In genomic region chr1:20367626-20368025, GRCh38 we compare ENCODE assay signal across 15 cellular contexts.
"Had no signal": no experiment of that assay in that cellular context is flagged by ENCODE, and none has a peak within 500 bp of the region (broad histone marks: within the 10 kb centered on the region; RNA-seq: fewer than 3 reads in every experiment).

No MANE protein-coding gene starts in this region.

- H3K36me3 ChIP-seq: esophagus muscularis mucosa, ovary, stomach, thoracic aorta, uterus had no signal

- ATAC-seq: natural killer cell treated with Interleukin-12 subunit alpha and Interleukin-12 subunit beta and Interleukin-15 and Interleukin-18, amount 100 ng/mL, for 72 hours had no signal

- FAIRE-seq: endometrium had no signal

- H3K27ac ChIP-seq: esophagus muscularis mucosa, ovary, stomach, thoracic aorta, uterus had no signal

- H3K9me3 Mint-ChIP-seq: activated CD8-positive, alpha-beta T cell treated with anti-CD3 and anti-CD28 coated beads for 36 hours; activated naive CD4-positive, alpha-beta T cell treated with anti-CD3 and anti-CD28 coated beads for 36 hours; activated T-helper 1 cell treated with anti-CD3 and anti-CD28 coated beads, Interleukin-12 subunit alpha, Interleukin-12 subunit beta, Interleukin-2, Interleukin-4 antibody, amounts not matched to agents 30 ng/mL and 10 ng/mL and 1 ng/mL, durations not matched to agents 14 hours and 24 hours and 36 hours; memory B cell; natural killer cell treated with Interleukin-12 subunit alpha and Interleukin-12 subunit beta and Interleukin-15 and Interleukin-18, amount 100 ng/mL, for 72 hours; T-helper 2 cell treated with Interferon-gamma antibody and Interleukin-4, amounts not matched to agents 5 μg/mL and 100 μg/mL, for 36 hours had no signal

- H3K9me3 ChIP-seq: esophagus muscularis mucosa, ovary, stomach, thoracic aorta, uterus had no signal

- DNase-seq: activated CD4-positive, alpha-beta T cell treated with anti-CD3 and anti-CD28 coated beads for 1 hour; activated CD8-positive, alpha-beta memory T cell treated with anti-CD3 and anti-CD28 coated beads, Interleukin-2, amount 50 U/mL, for 48 hours; activated CD8-positive, alpha-beta T cell treated with anti-CD3 and anti-CD28 coated beads for 36 hours; ovary; stimulated activated CD4-positive, alpha-beta T cell treated with anti-CD3 and anti-CD28 coated beads, Interleukin-4, amount 100 ng/mL, for 4 hours; stomach; uterus had no signal

- H3K4me3 ChIP-seq: ovary, thoracic aorta, uterus had no signal

- H3K27me3 ChIP-seq: ovary had no signal

- H3K4me3 Mint-ChIP-seq: activated CD8-positive, alpha-beta T cell treated with anti-CD3 and anti-CD28 coated beads for 36 hours; activated naive CD4-positive, alpha-beta T cell treated with anti-CD3 and anti-CD28 coated beads for 36 hours; activated T-helper 1 cell treated with anti-CD3 and anti-CD28 coated beads, Interleukin-12 subunit alpha, Interleukin-12 subunit beta, Interleukin-2, Interleukin-4 antibody, amounts not matched to agents 30 ng/mL and 10 ng/mL and 1 ng/mL, durations not matched to agents 14 hours and 24 hours and 36 hours; natural killer cell treated with Interleukin-12 subunit alpha and Interleukin-12 subunit beta and Interleukin-15 and Interleukin-18, amount 100 ng/mL, for 72 hours; T-helper 2 cell treated with Interferon-gamma antibody and Interleukin-4, amounts not matched to agents 5 μg/mL and 100 μg/mL, for 36 hours had no signal

- H3K36me3 Mint-ChIP-seq: memory B cell; natural killer cell treated with Interleukin-12 subunit alpha and Interleukin-12 subunit beta and Interleukin-15 and Interleukin-18, amount 100 ng/mL, for 72 hours had no signal

- H3K27ac Mint-ChIP-seq: activated CD8-positive, alpha-beta T cell treated with anti-CD3 and anti-CD28 coated beads for 36 hours; activated naive CD4-positive, alpha-beta T cell treated with anti-CD3 and anti-CD28 coated beads for 36 hours; activated T-helper 1 cell treated with anti-CD3 and anti-CD28 coated beads, Interleukin-12 subunit alpha, Interleukin-12 subunit beta, Interleukin-2, Interleukin-4 antibody, amounts not matched to agents 30 ng/mL and 10 ng/mL and 1 ng/mL, durations not matched to agents 14 hours and 24 hours and 36 hours; memory B cell; natural killer cell treated with Interleukin-12 subunit alpha and Interleukin-12 subunit beta and Interleukin-15 and Interleukin-18, amount 100 ng/mL, for 72 hours; T-helper 2 cell treated with Interferon-gamma antibody and Interleukin-4, amounts not matched to agents 5 μg/mL and 100 μg/mL, for 36 hours had no signal
